Comparison of ENCODE assay signal across 26 cellular contexts in genomic region chr7:46982928-46983327, GRCh38.
DNase-seq lines count a peak whose midpoint lies in the region; ATAC-seq and TF ChIP-seq lines count a peak whose summit lies in the region.
"Had no signal": no experiment of that assay in that cellular context is flagged by ENCODE, and none has a peak within 500 bp of the region (broad histone marks: within the 10 kb centered on the region; RNA-seq: fewer than 3 reads in every experiment).

No MANE protein-coding gene starts in this region.

- no peak for DNase-seq in activated naive CD4-positive, alpha-beta T cell treated with anti-CD3 and anti-CD28 coated beads, Interleukin-2, amount 50 U/mL, for 72 hours (ENCODE audit: low spot score in 2 of 2)
- DNase-seq in cerebellum (ENCODE audit: low spot score) (peak; percentile 40), medulla oblongata (ENCODE audit: extremely low spot score) (peak; percentile 34), 8988T (no peak), GM13977 (ENCODE audit: low spot score) (no peak)
- DNase-seq in stimulated activated CD4-positive, alpha-beta T cell treated with anti-CD3 and anti-CD28 coated beads, Interleukin-12 subunit alpha, Interleukin-12 subunit beta, amount 100 ng/mL, for 4 hours, result no peak
- DNase-seq: activated CD4-positive, alpha-beta T cell treated with anti-CD3 and anti-CD28 coated beads for 36 hours; activated CD8-positive, alpha-beta T cell treated with anti-CD3 and anti-CD28 coated beads, Interleukin-2, amount 10 ng/mL, durations not matched to agents 7 days and 5 days; activated effector memory CD4-positive, alpha-beta T cell treated with Interleukin-2 at 50 U/mL for 16 hours; activated T-cell treated with anti-CD3 and anti-CD28 coated beads for 4 hours; body of pancreas; CD8-positive, alpha-beta T cell; DMS 273 treated with DMSO at 0.1 percent for 48 hours; effector CD8-positive, alpha-beta T cell; IMR-90; NCI-H146; NCI-H2171 treated with DMSO at 0.1 percent for 48 hours; NCI-H526; NK-92 treated with Interleukin-12 subunit alpha and Interleukin-12 subunit beta, amount 100 ng/mL, for 24 hours; PC-9; psoas muscle; stimulated activated naive CD8-positive, alpha-beta T cell treated with anti-CD3 and anti-CD28 coated beads, Interleukin-15, Interleukin-2, amounts not matched to agents 100 U/mL and 50 U/mL, for 24 hours; T-helper 2 cell had no signal

- no peak overlapping the region for H3K4me3 Mint-ChIP-seq in activated naive CD4-positive, alpha-beta T cell treated with anti-CD3 and anti-CD28 coated beads, Interleukin-2, amount 50 U/mL, for 24 hours
- H3K4me3 Mint-ChIP-seq: activated CD4-positive, alpha-beta T cell treated with anti-CD3 and anti-CD28 coated beads for 36 hours; activated CD8-positive, alpha-beta T cell treated with anti-CD3 and anti-CD28 coated beads, Interleukin-2, amount 10 ng/mL, durations not matched to agents 7 days and 5 days; CD8-positive, alpha-beta T cell had no signal

- H3K4me1 Mint-ChIP-seq in activated naive CD4-positive, alpha-beta T cell treated with anti-CD3 and anti-CD28 coated beads, Interleukin-2, amount 50 U/mL, for 24 hours, result no peaks in the 10 kb centered on the region
- H3K4me1 Mint-ChIP-seq: activated CD4-positive, alpha-beta T cell treated with anti-CD3 and anti-CD28 coated beads for 36 hours had no signal

- in situ Hi-C loops in GM13977 (cut with MboI; ENCODE audit: low pct_unique_long_range_greater_than_20kb, low sequenced_read_pairs, unreplicated experiment), result no loop called here

- TF ChIP-seq CTCF in GM13977 (IDR thresholded peaks at IDR 0.05; ENCODE audit: extremely low read depth, insufficient read depth, missing control alignments), result no peak

- no peaks in the 10 kb centered on the region for H3K36me3 Mint-ChIP-seq in activated naive CD4-positive, alpha-beta T cell treated with anti-CD3 and anti-CD28 coated beads, Interleukin-2, amount 50 U/mL, for 24 hours
- H3K36me3 Mint-ChIP-seq in activated naive CD4-positive, alpha-beta T cell treated with anti-CD3 and anti-CD28 coated beads, Interleukin-2, amount 50 U/mL, for 72 hours, result no peaks in the 10 kb centered on the region
- H3K36me3 Mint-ChIP-seq: CD8-positive, alpha-beta T cell had no signal

- no peaks in the 10 kb centered on the region for H3K27me3 Mint-ChIP-seq in activated naive CD4-positive, alpha-beta T cell treated with anti-CD3 and anti-CD28 coated beads, Interleukin-2, amount 50 U/mL, for 24 hours
- H3K27me3 Mint-ChIP-seq: activated CD4-positive, alpha-beta T cell treated with anti-CD3 and anti-CD28 coated beads for 36 hours had no signal

- peaks cover 9% of the 10 kb centered on the region for H3K9me3 Mint-ChIP-seq in activated naive CD4-positive, alpha-beta T cell treated with anti-CD3 and anti-CD28 coated beads, Interleukin-2, amount 50 U/mL, for 24 hours
- peaks cover 8 to 10% of the 10 kb centered on the region in 2 donors for H3K9me3 Mint-ChIP-seq in activated naive CD4-positive, alpha-beta T cell treated with anti-CD3 and anti-CD28 coated beads, Interleukin-2, amount 50 U/mL, for 72 hours

- ATAC-seq in activated naive CD4-positive, alpha-beta T cell treated with anti-CD3 and anti-CD28 coated beads, Interleukin-2, amount 50 U/mL, for 72 hours, result no peak
- ATAC-seq in GM21447 (IDR thresholded peaks at IDR 0.05; ENCODE audit: unreplicated experiment), result no peak
- ATAC-seq: activated CD4-positive, alpha-beta T cell treated with anti-CD3 and anti-CD28 coated beads for 36 hours; activated CD8-positive, alpha-beta T cell treated with anti-CD3 and anti-CD28 coated beads, Interleukin-2, amount 10 ng/mL, durations not matched to agents 7 days and 5 days; body of pancreas; CD8-positive, alpha-beta T cell; psoas muscle; Right ventricle myocardium inferior; stimulated activated naive CD8-positive, alpha-beta T cell treated with anti-CD3 and anti-CD28 coated beads, Interleukin-15, Interleukin-2, amounts not matched to agents 100 U/mL and 50 U/mL, for 24 hours had no signal

- peak overlapping the region; percentile 11 for H3K27ac Mint-ChIP-seq in activated naive CD4-positive, alpha-beta T cell treated with anti-CD3 and anti-CD28 coated beads, Interleukin-2, amount 50 U/mL, for 24 hours
- H3K27ac Mint-ChIP-seq in activated naive CD4-positive, alpha-beta T cell treated with anti-CD3 and anti-CD28 coated beads, Interleukin-2, amount 50 U/mL, for 72 hours, result no peak overlapping the region
- H3K27ac Mint-ChIP-seq: activated CD4-positive, alpha-beta T cell treated with anti-CD3 and anti-CD28 coated beads for 36 hours; activated CD8-positive, alpha-beta T cell treated with anti-CD3 and anti-CD28 coated beads, Interleukin-2, amount 10 ng/mL, durations not matched to agents 7 days and 5 days; CD8-positive, alpha-beta T cell had no signal

Comparison
In these comparisons a context has a peak if more than half of its experiments do, and no peak if none do; other contexts are left out.
1. DNase-seq: peak in cerebellum (single experiment) and medulla oblongata (single experiment); none in activated naive CD4-positive, alpha-beta T cell treated with anti-CD3 and anti-CD28 coated beads, Interleukin-2, amount 50 U/mL, for 72 hours (0 of 2), stimulated activated CD4-positive, alpha-beta T cell treated with anti-CD3 and anti-CD28 coated beads, Interleukin-12 subunit alpha, Interleukin-12 subunit beta, amount 100 ng/mL, for 4 hours (single experiment), 8988T (single experiment) and GM13977 (single experiment).